11 cellular contexts compared by ENCODE assay signal in the genomic region with DNA sequence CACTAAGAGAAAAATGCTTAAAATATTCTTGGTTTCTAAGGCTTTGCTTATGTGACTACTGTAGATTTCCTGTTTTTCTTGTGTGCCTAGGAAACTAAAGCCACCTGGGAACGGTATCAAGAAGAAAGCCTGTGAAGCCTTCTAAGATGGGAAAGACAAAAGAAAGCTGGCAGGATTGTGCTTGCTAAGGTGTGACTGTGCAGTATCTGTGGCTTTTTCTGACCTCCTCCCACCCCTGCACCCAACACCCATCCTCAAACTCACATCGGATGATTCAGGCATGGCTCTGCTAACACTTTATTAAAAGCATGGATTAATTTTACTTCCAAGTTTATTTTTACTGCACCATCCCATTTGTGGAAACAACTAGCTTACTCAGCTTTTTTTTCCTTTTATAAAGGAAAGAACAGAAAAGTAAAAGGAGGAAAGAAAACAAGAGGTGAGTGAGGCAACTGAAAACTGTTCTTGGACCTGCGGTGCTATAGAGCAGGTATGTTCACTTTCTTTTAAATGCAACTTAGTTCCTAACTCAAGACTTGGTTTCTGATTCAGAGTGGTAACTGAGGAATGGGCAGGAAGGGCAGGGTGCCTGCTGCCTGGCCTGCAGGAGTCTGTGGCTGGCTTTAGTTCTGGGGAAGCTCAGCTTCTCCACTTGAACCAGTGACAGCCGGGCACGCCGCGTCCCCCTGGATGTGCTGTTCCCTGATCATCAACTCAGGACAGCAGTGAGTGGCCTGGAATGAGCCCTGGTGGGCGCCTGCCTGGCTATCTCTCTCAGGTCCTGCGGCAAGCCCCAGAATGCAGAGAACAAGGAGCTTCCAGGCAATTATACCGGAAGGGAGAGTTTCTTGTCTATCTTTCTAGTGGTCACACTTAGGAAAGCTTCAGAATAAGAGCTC. TPM values are rescaled to one million over a fixed set of nuclear protein-coding genes. Genes with fewer than 3 reads are reported as not detected.
DNase-seq lines count a peak whose midpoint lies in the region; ATAC-seq and TF ChIP-seq lines count a peak whose summit lies in the region.
"Had no signal": no experiment of that assay in that cellular context is flagged by ENCODE, and none has a peak within 500 bp of the region (broad histone marks: within the 10 kb centered on the region; RNA-seq: fewer than 3 reads in every experiment).

A gene with protein sequence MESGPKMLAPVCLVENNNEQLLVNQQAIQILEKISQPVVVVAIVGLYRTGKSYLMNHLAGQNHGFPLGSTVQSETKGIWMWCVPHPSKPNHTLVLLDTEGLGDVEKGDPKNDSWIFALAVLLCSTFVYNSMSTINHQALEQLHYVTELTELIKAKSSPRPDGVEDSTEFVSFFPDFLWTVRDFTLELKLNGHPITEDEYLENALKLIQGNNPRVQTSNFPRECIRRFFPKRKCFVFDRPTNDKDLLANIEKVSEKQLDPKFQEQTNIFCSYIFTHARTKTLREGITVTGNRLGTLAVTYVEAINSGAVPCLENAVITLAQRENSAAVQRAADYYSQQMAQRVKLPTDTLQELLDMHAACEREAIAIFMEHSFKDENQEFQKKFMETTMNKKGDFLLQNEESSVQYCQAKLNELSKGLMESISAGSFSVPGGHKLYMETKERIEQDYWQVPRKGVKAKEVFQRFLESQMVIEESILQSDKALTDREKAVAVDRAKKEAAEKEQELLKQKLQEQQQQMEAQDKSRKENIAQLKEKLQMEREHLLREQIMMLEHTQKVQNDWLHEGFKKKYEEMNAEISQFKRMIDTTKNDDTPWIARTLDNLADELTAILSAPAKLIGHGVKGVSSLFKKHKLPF (plus strand): TSS at position 422 of the 899 bp plus-strand sequence. CDS start 4,493 bp downstream, outside the sequence.

- DNase-seq in natural killer cell treated with Interleukin-12 subunit alpha and Interleukin-12 subunit beta and Interleukin-15 and Interleukin-18, amount 100 ng/mL, for 72 hours (ENCODE audit: low spot score): no peak
- no peak for DNase-seq in natural killer cell
- no peak for DNase-seq in IMR-90
- peak; percentile 87 for DNase-seq in epithelial cell of prostate (ENCODE audit: low read depth, low spot score)
- DNase-seq in upper lobe of right lung: no peak
- no peak for DNase-seq in middle frontal gyrus (ENCODE audit: extremely low spot score, low spot score)
- no peak for DNase-seq in NCI-H1417 treated with DMSO at 0.1 percent for 48 hours (lab: John Stamatoyannopoulos, UW)
- DNase-seq: HFFc6, NCI-H446 treated with DMSO at 0.1 percent for 48 hours, testis had no signal

- intact Hi-C loops in natural killer cell (cut with micrococcal nuclease): no loop called here
- intact Hi-C loops in IMR-90 (cut with micrococcal nuclease): no loop called here
- intact Hi-C loops in upper lobe of right lung (cut with DNase I): no loop called here

- no peak within 1 kb of the TSS for H4K91ac ChIP-seq in IMR-90 (ENCODE audit: insufficient read depth, low read depth, low read length)

- no peak for TF ChIP-seq POLR2A in IMR-90 (IDR thresholded peaks at IDR 0.05; ENCODE audit: low read depth, low read length)

- 80% methylated on average over 1 of the region's 10 CpGs; no CpG with 5 or more reads in 1 of the 2 experiments for WGBS in IMR-90 (ENCODE audit: extremely low coverage in 2 of 2, insufficient read length in 1 of 2), 2 experiments

- ATAC-seq in natural killer cell treated with Interleukin-12 subunit alpha and Interleukin-12 subunit beta and Interleukin-15 and Interleukin-18, amount 100 ng/mL, for 72 hours: peak in 1 of 2 donors; percentile 62
- ATAC-seq in natural killer cell (no peak), IMR-90 (ENCODE audit: low read depth) (no peak), upper lobe of right lung (peak; percentile 38), GM18520 (IDR thresholded peaks at IDR 0.05; ENCODE audit: unreplicated experiment) (no peak)

- CTCF ChIA-PET in IMR-90 (lab: Yijun Ruan, JAX): interaction anchor here (1.7 kb wide), 1 partner anchor 278 kb away, joined by 5 read pairs; no protein-coding TSS in a partner anchor

- POLR2A ChIA-PET in IMR-90 (lab: Charles Lee; ENCODE audit: unreplicated experiment): no interaction called here

- no peak for TF ChIP-seq RAD21 in IMR-90 (IDR thresholded peaks at IDR 0.05; ENCODE audit: low read length)

- no peaks in the 10 kb centered on the region for H3K9me1 ChIP-seq in IMR-90 (ENCODE audit: insufficient read depth, low read length)

- H3K27ac Mint-ChIP-seq in natural killer cell treated with Interleukin-12 subunit alpha and Interleukin-12 subunit beta and Interleukin-15 and Interleukin-18, amount 100 ng/mL, for 72 hours: peak within 1 kb of the TSS; percentile 41 to 79
- H3K27ac Mint-ChIP-seq in natural killer cell: peak within 1 kb of the TSS in 1 of 2 donors; percentile 16
- H3K27ac Mint-ChIP-seq: HFFc6 had no signal

- H3K18ac ChIP-seq in IMR-90 (ENCODE audit: low read depth, low read length): no peak within 1 kb of the TSS

- in situ Hi-C loops in IMR-90 (cut with MboI; ENCODE audit: low sequenced_read_pairs): no loop called here

- H3K4me1 Mint-ChIP-seq in natural killer cell treated with Interleukin-12 subunit alpha and Interleukin-12 subunit beta and Interleukin-15 and Interleukin-18, amount 100 ng/mL, for 72 hours (ENCODE audit: low read depth in 2 of 2): peaks cover 11 to 17% of the 10 kb centered on the region in 2 donors
- H3K4me1 Mint-ChIP-seq in natural killer cell: peaks cover 9 to 13% of the 10 kb centered on the region in 2 donors

- H3K56ac ChIP-seq in IMR-90 (ENCODE audit: extremely low read depth, insufficient read depth, low read length): no peak within 1 kb of the TSS

- no peak within 1 kb of the TSS for H3K4ac ChIP-seq in IMR-90 (ENCODE audit: low read depth, low read length)

- H3K4me3 ChIP-seq in IMR-90 (ENCODE audit: insufficient read depth, low read depth, low read length) (no peak within 1 kb of the TSS), upper lobe of right lung (no peak within 1 kb of the TSS)
- H3K4me3 ChIP-seq: testis had no signal

- H4K8ac ChIP-seq in IMR-90 (ENCODE audit: low read depth in 2 of 2, low read length in 2 of 2): no peak within 1 kb of the TSS

- H3K36me3 ChIP-seq in IMR-90 (ENCODE audit: control insufficient read depth, insufficient read depth, low read length): no peaks in the 10 kb centered on the region
- no peaks in the 10 kb centered on the region for H3K36me3 ChIP-seq in upper lobe of right lung

- H3K79me1 ChIP-seq in IMR-90 (ENCODE audit: low read depth in 1 of 2, low read length in 2 of 2): no peaks in the 10 kb centered on the region

- H2AK9ac ChIP-seq in IMR-90 (replicated peaks; ENCODE audit: low read depth, low read length, poor library complexity): no peak within 1 kb of the TSS

- no peak within 1 kb of the TSS for H3K4me2 ChIP-seq in IMR-90 (ENCODE audit: low read depth, low read length)

- H3K4me1 ChIP-seq in IMR-90 (ENCODE audit: control insufficient read depth, insufficient read depth, low read length) (no peaks in the 10 kb centered on the region), upper lobe of right lung (no peaks in the 10 kb centered on the region)
- H3K4me1 ChIP-seq: testis had no signal

- peak within 1 kb of the TSS; percentile 49 for H3K4me3 Mint-ChIP-seq in natural killer cell treated with Interleukin-12 subunit alpha and Interleukin-12 subunit beta and Interleukin-15 and Interleukin-18, amount 100 ng/mL, for 72 hours
- H3K4me3 Mint-ChIP-seq in natural killer cell: no peak within 1 kb of the TSS
- H3K4me3 Mint-ChIP-seq: HFFc6 had no signal

- no TSS peak for BruUV-seq in IMR-90 (replicated peaks; lab: Mats Ljungman, UMichigan)

- H3K9me3 ChIP-seq in IMR-90 (ENCODE audit: control insufficient read depth, insufficient read depth, low read length): no peaks in the 10 kb centered on the region
- no peaks in the 10 kb centered on the region for H3K9me3 ChIP-seq in upper lobe of right lung
- H3K9me3 ChIP-seq: testis had no signal

- dilution Hi-C loops in IMR-90 (cut with HindIII; ENCODE audit: low sequenced_read_pairs, unreplicated experiment): no loop called here

- no peak within 1 kb of the TSS for H2AK5ac ChIP-seq in IMR-90 (ENCODE audit: low read depth, low read length)

- no peaks in the 10 kb centered on the region for H3K9me3 Mint-ChIP-seq in natural killer cell treated with Interleukin-12 subunit alpha and Interleukin-12 subunit beta and Interleukin-15 and Interleukin-18, amount 100 ng/mL, for 72 hours
- H3K9me3 Mint-ChIP-seq in natural killer cell: no peaks in the 10 kb centered on the region
- H3K9me3 Mint-ChIP-seq: HFFc6 had no signal

- H2BK5ac ChIP-seq in IMR-90 (ENCODE audit: low read depth, low read length, poor library complexity, severe bottlenecking): no peak within 1 kb of the TSS

- no peak within 1 kb of the TSS for H2BK120ac ChIP-seq in IMR-90 (ENCODE audit: low read depth, low read length)

- peaks cover under 1 to 3% of the 10 kb centered on the region in 2 donors for H3K27me3 Mint-ChIP-seq in natural killer cell treated with Interleukin-12 subunit alpha and Interleukin-12 subunit beta and Interleukin-15 and Interleukin-18, amount 100 ng/mL, for 72 hours
- peaks cover 2 to 14% of the 10 kb centered on the region in 2 donors for H3K27me3 Mint-ChIP-seq in natural killer cell (ENCODE audit: low read depth in 2 of 2)

- H3K27ac ChIP-seq in IMR-90 (ENCODE audit: insufficient read depth, low read length) (no peak within 1 kb of the TSS), epithelial cell of prostate (peak within 1 kb of the TSS; percentile 90), upper lobe of right lung (no peak within 1 kb of the TSS)
- H3K27ac ChIP-seq: testis had no signal

- H2AFZ ChIP-seq in IMR-90 (replicated peaks; ENCODE audit: low read length, poor library complexity): no peak within 1 kb of the TSS

- H4K20me1 ChIP-seq in IMR-90 (ENCODE audit: insufficient read depth, low read length): no peaks in the 10 kb centered on the region

- H2BK15ac ChIP-seq in IMR-90 (ENCODE audit: low read depth, low read length): no peak within 1 kb of the TSS

- no peak within 1 kb of the TSS for H3K9ac ChIP-seq in IMR-90 (ENCODE audit: low read depth, low read length)

- no peaks in the 10 kb centered on the region for H3K36me3 Mint-ChIP-seq in natural killer cell treated with Interleukin-12 subunit alpha and Interleukin-12 subunit beta and Interleukin-15 and Interleukin-18, amount 100 ng/mL, for 72 hours
- no peaks in the 10 kb centered on the region for H3K36me3 Mint-ChIP-seq in natural killer cell

- H3K23ac ChIP-seq in IMR-90 (ENCODE audit: low read depth, low read length): no peak within 1 kb of the TSS

- no peak within 1 kb of the TSS for H2BK20ac ChIP-seq in IMR-90 (ENCODE audit: low read depth, low read length)

- no peak within 1 kb of the TSS for H3K14ac ChIP-seq in IMR-90 (replicated peaks; ENCODE audit: low read depth, low read length)

- no peak within 1 kb of the TSS for H4K5ac ChIP-seq in IMR-90 (ENCODE audit: low read depth, low read length)

- no peak for TF ChIP-seq CTCF in natural killer cell (IDR thresholded peaks at IDR 0.05)
- no peak for TF ChIP-seq CTCF in IMR-90 (conservative IDR thresholded peaks at IDR 0.05; ENCODE audit: low read depth, low read length)
- TF ChIP-seq CTCF in upper lobe of right lung (IDR thresholded peaks at IDR 0.05): no peak

- H3K27me3 ChIP-seq in IMR-90 (ENCODE audit: control insufficient read depth, insufficient read depth, low read length) (peaks cover 2% of the 10 kb centered on the region; the same call in 1 of the 2 replicates), upper lobe of right lung (no peaks in the 10 kb centered on the region)
- H3K27me3 ChIP-seq: testis had no signal

RNA-seq across cellular contexts. Expression of the gene that starts here (rescaled TPM):
- under 1 TPM; 0.19 to 0.22 TPM for total RNA-seq in natural killer cell treated with Interleukin-12 subunit alpha and Interleukin-12 subunit beta and Interleukin-15 and Interleukin-18, amount 100 ng/mL, for 72 hours
- total RNA-seq in natural killer cell: under 1 TPM; 0.23 to 0.40 (median 0.39) TPM
- total RNA-seq in IMR-90 (2012; rRNA removed): not detected in 2 replicates
- polyA plus RNA-seq in IMR-90 (2012; rRNA removed): not detected in 2 replicates
- polyA plus RNA-seq in IMR-90 (2012; cell fraction: cytosol; rRNA removed): not detected in 2 replicates
- not detected in 2 replicates for polyA plus RNA-seq in IMR-90 (2012; cell fraction: nucleus; rRNA removed; ENCODE audit: low replicate concordance)
- 0.12 TPM for total RNA-seq in upper lobe of right lung
- total RNA-seq: HFFc6 had no signal

Comparison
In these comparisons a context has a peak if more than half of its experiments do, and no peak if none do; other contexts are left out.
1. Peak in ATAC-seq in upper lobe of right lung; RNA of the gene not detected or under 1 TPM.